ENCODE assay signal across 27 cellular contexts in genomic region chr19:33754361-33754760, GRCh38. TPM values are rescaled to one million over a fixed set of nuclear protein-coding genes. Genes with fewer than 3 reads are reported as not detected.
"Had no signal": no experiment of that assay in that cellular context is flagged by ENCODE, and none has a peak within 500 bp of the region (broad histone marks: within the 10 kb centered on the region; RNA-seq: fewer than 3 reads in every experiment).

No MANE protein-coding gene starts in this region.

- DNase-seq: hypothalamus; immature natural killer cell; kidney; left colon; left lung; lower lobe of right lung; mammary epithelial cell; mesenchymal stem cell; naive B cell; natural killer cell; nephron progenitor cell; right lobe of liver; stimulated activated CD4-positive, alpha-beta T cell treated with anti-CD3 and anti-CD28 coated beads, Interleukin-1b, Interleukin-23, amount 100 ng/mL, for 48 hours; stimulated activated CD4-positive, alpha-beta T cell treated with anti-CD3 and anti-CD28 coated beads, Interleukin-2, amount 100 ng/mL, for 48 hours; stimulated activated CD4-positive, alpha-beta T cell treated with anti-CD3 and anti-CD28 coated beads, Interleukin-4, amount 100 ng/mL, for 4 hours; stimulated activated CD8-positive, alpha-beta memory T cell treated with anti-CD3 and anti-CD28 coated beads, Interleukin-4, amount 100 ng/mL, for 48 hours; stimulated activated naive CD4-positive, alpha-beta T cell treated with Interleukin-2 at 50 U/mL for 16 hours; stimulated activated naive CD8-positive, alpha-beta T cell treated with anti-CD3 and anti-CD28 coated beads, Interleukin-15, amount 100 ng/mL, for 72 hours; substantia nigra had no signal

- H3K27me3 ChIP-seq: neural progenitor cell, right atrium auricular region, right lobe of liver, tibial nerve, vagina had no signal

- H3K9ac ChIP-seq: neural progenitor cell, parathyroid adenoma had no signal

- H3K4me3 ChIP-seq: left lung, lower lobe of right lung, neural progenitor cell, right atrium auricular region, right lobe of liver, smooth muscle cell, tibial nerve, vagina had no signal

- H2AFZ ChIP-seq: neural progenitor cell, parathyroid adenoma had no signal

- H3K9me3 ChIP-seq: left lung, lower lobe of right lung, right atrium auricular region, right lobe of liver, tibial nerve, vagina had no signal

- H3K4me2 ChIP-seq: neural progenitor cell, smooth muscle cell had no signal

- FAIRE-seq: islet of Langerhans, kidney had no signal

- H3K4me1 ChIP-seq: left lung, neural progenitor cell, right lobe of liver, tibial nerve, vagina had no signal

- H3K36me3 ChIP-seq: left lung, lower lobe of right lung, neural progenitor cell, right atrium auricular region, right lobe of liver, tibial nerve, vagina had no signal

- H3K79me2 ChIP-seq: parathyroid adenoma had no signal

- H3K27ac ChIP-seq: left lung, lower lobe of right lung, neural progenitor cell, parathyroid adenoma, right atrium auricular region, right lobe of liver, tibial nerve, vagina had no signal

- ATAC-seq: left colon; left lung; lower lobe of right lung; natural killer cell; right lobe of liver; stimulated activated memory B cell treated with anti-CD40 and anti-IgM and Interleukin-4, amounts not matched to agents 10 μg/mL and 1 μg/mL and 100 μg/mL, for 72 hours; stimulated activated naive CD8-positive, alpha-beta T cell treated with anti-CD3 and anti-CD28 coated beads, Interleukin-15, amount 100 ng/mL, for 72 hours had no signal

RNA-seq across cellular contexts. Expression of gene KCTD15, which starts 42.3 kb away (rescaled TPM):
- polyA plus RNA-seq: immature natural killer cell had no signal
